1 cellular context compared by ENCODE assay signal in the genomic region with DNA sequence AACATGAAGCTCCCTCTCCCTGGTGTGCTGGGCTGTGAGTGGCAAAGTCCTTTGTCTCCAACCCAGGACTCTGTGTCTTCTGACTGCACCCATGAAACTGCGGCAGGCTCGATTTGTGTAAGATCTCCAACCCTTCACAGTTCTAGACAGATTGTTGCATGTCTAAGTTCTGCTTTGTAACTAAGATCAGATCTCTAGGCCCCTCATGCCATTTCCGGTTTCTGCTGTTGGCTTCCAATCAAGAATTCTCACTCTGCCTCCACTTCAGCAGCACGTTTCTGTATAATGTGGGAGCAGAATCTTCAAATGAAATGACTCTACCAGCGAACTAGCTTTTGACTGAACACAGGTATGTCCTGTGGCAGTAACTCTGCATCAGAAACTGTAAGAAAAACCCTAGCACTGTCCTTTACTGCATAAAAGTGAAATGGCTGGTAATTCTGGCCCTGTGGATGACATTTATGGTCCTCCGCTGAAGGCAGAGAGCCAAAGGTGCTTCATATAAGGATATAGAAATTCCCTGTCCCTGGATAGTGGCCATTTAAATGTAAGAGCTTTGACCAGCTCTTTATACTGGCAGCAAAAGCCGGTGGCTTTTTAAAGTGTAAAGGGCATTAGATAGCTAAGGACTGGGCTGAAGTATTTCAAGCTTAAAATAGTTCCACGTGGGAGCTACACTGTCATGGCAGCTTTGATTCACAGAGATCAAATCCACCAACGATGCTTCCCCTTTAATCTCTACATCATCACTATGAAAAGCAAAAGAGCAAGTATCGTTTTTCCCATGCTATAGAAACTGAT.
TF ChIP-seq lines count a peak whose summit lies in the region.

No MANE protein-coding gene starts in this region.

TF ChIP-seq in GM23338, 12 proteins besides CTCF, POLR2A, EP300 and RAD21 (continued from another document):
- TF ChIP-seq, protein P1, sequence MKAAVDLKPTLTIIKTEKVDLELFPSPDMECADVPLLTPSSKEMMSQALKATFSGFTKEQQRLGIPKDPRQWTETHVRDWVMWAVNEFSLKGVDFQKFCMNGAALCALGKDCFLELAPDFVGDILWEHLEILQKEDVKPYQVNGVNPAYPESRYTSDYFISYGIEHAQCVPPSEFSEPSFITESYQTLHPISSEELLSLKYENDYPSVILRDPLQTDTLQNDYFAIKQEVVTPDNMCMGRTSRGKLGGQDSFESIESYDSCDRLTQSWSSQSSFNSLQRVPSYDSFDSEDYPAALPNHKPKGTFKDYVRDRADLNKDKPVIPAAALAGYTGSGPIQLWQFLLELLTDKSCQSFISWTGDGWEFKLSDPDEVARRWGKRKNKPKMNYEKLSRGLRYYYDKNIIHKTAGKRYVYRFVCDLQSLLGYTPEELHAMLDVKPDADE (IDR thresholded peaks at IDR 0.05) = no peak
- TF ChIP-seq ZNF114 (CRISPR knock-in tag; IDR thresholded peaks at IDR 0.05) = no peak
- TF ChIP-seq, protein P2, sequence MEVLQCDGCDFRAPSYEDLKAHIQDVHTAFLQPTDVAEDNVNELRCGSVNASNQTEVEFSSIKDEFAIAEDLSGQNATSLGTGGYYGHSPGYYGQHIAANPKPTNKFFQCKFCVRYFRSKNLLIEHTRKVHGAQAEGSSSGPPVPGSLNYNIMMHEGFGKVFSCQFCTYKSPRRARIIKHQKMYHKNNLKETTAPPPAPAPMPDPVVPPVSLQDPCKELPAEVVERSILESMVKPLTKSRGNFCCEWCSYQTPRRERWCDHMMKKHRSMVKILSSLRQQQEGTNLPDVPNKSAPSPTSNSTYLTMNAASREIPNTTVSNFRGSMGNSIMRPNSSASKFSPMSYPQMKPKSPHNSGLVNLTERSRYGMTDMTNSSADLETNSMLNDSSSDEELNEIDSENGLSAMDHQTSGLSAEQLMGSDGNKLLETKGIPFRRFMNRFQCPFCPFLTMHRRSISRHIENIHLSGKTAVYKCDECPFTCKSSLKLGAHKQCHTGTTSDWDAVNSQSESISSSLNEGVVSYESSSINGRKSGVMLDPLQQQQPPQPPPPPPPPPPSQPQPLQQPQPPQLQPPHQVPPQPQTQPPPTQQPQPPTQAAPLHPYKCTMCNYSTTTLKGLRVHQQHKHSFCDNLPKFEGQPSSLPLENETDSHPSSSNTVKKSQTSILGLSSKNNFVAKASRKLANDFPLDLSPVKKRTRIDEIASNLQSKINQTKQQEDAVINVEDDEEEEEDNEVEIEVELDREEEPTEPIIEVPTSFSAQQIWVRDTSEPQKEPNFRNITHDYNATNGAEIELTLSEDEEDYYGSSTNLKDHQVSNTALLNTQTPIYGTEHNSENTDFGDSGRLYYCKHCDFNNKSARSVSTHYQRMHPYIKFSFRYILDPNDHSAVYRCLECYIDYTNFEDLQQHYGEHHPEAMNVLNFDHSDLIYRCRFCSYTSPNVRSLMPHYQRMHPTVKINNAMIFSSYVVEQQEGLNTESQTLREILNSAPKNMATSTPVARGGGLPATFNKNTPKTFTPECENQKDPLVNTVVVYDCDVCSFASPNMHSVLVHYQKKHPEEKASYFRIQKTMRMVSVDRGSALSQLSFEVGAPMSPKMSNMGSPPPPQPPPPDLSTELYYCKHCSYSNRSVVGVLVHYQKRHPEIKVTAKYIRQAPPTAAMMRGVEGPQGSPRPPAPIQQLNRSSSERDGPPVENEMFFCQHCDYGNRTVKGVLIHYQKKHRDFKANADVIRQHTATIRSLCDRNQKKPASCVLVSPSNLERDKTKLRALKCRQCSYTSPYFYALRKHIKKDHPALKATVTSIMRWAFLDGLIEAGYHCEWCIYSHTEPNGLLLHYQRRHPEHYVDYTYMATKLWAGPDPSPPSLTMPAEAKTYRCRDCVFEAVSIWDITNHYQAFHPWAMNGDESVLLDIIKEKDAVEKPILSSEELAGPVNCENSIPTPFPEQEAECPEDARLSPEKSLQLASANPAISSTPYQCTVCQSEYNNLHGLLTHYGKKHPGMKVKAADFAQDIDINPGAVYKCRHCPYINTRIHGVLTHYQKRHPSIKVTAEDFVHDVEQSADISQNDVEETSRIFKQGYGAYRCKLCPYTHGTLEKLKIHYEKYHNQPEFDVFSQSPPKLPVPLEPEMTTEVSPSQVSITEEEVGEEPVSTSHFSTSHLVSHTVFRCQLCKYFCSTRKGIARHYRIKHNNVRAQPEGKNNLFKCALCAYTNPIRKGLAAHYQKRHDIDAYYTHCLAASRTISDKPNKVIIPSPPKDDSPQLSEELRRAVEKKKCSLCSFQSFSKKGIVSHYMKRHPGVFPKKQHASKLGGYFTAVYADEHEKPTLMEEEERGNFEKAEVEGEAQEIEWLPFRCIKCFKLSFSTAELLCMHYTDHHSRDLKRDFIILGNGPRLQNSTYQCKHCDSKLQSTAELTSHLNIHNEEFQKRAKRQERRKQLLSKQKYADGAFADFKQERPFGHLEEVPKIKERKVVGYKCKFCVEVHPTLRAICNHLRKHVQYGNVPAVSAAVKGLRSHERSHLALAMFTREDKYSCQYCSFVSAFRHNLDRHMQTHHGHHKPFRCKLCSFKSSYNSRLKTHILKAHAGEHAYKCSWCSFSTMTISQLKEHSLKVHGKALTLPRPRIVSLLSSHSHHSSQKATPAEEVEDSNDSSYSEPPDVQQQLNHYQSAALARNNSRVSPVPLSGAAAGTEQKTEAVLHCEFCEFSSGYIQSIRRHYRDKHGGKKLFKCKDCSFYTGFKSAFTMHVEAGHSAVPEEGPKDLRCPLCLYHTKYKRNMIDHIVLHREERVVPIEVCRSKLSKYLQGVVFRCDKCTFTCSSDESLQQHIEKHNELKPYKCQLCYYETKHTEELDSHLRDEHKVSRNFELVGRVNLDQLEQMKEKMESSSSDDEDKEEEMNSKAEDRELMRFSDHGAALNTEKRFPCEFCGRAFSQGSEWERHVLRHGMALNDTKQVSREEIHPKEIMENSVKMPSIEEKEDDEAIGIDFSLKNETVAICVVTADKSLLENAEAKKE (CRISPR knock-in tag; IDR thresholded peaks at IDR 0.05) = no peak
